Comparison of ENCODE assay signal across 8 cellular contexts in the genomic region with DNA sequence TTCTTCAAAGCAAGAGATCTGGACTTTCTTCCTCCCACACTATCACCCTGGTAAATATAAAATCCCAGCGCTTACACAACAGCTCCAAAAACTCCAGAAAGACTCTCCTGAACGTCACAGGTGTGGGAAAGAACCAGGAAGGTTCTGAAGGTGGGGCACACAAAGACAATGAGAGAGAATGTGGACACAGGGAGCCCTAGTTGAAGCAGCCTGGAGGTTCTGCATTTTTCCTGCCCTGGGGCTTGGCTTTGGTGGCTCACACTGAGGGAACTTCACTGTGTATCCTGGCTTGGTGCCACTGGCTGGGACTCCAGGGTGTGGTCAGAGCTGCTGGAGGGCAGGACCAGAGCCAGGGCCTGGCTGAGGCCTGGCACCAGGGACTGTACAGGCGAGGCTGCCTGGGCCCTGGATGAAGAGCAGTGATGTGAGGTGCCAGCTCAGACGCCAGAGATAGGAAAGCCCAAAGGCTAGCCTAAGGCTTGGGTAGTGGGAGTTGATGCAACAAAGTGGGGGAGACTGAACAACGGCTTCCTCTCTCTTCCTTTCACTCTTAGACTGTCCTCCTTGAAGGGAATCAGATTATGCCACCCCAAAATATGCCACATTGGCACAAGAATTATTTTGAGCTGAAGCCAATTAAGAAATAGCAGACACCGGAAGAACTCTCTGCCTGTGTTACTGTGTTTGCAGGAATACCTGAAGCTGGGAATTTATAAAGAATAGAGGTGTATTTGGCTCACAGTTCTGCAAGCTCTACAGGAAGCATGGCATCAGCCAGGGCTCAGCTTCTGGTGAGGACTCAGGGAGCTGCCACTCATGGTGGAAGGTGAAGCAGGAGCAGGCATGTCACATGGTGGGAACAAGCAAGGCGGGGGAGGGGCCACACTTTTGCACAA.
DNase-seq lines count a peak whose midpoint lies in the region; FAIRE-seq lines count a peak whose summit lies in the region.

No MANE protein-coding gene starts in this region.

- no peak overlapping the region for H3K4me3 ChIP-seq in muscle layer of duodenum (ENCODE audit: low read depth in 1 of 2, low read length in 2 of 2)
- H3K4me3 ChIP-seq in effector memory CD4-positive, alpha-beta T cell (ENCODE audit: insufficient read depth, low read depth, low read length, poor library complexity, severe bottlenecking), result no peak overlapping the region

- no peaks in the 10 kb centered on the region for H3K27me3 ChIP-seq in muscle layer of duodenum (ENCODE audit: low read depth, low read length)
- no peaks in the 10 kb centered on the region for H3K27me3 ChIP-seq in effector memory CD4-positive, alpha-beta T cell (replicated peaks; ENCODE audit: control insufficient read depth, insufficient read depth, low read length, poor library complexity, severe bottlenecking)

- H3K36me3 ChIP-seq in muscle layer of duodenum (ENCODE audit: control insufficient read depth in 1 of 2, insufficient read depth in 2 of 2, low read length in 2 of 2), result no peaks in the 10 kb centered on the region
- no peaks in the 10 kb centered on the region for H3K36me3 ChIP-seq in effector memory CD4-positive, alpha-beta T cell (ENCODE audit: control insufficient read depth, insufficient read depth, low read length)

- FAIRE-seq in RCC 7860 (lab: Jason Lieb, UNC), result peak; percentile 37

- DNase-seq in NCI-H748 (lab: John Stamatoyannopoulos, UW; ENCODE audit: unreplicated experiment) (peak; percentile 56), NCI-H748 treated with DMSO at 0.1 percent for 48 hours (lab: John Stamatoyannopoulos, UW) (no peak), RCC 7860 (ENCODE audit: low spot score) (peak; percentile 41), epidermal melanocyte (ENCODE audit: insufficient read length, low spot score) (peak; percentile 37), NCI-H2107 (lab: John Stamatoyannopoulos, UW) (no peak), NCI-H1105 treated with DMSO at 0.1 percent for 48 hours (lab: John Stamatoyannopoulos, UW) (no peak)
- no peak for DNase-seq in effector memory CD4-positive, alpha-beta T cell

- H3K9me3 ChIP-seq in muscle layer of duodenum (ENCODE audit: control insufficient read depth in 1 of 2, low read length in 2 of 2), result no peaks in the 10 kb centered on the region
- H3K9me3 ChIP-seq in effector memory CD4-positive, alpha-beta T cell (ENCODE audit: control insufficient read depth, low read length), result no peaks in the 10 kb centered on the region

- H3K4me1 ChIP-seq in muscle layer of duodenum (ENCODE audit: control insufficient read depth in 1 of 2, insufficient read depth in 2 of 2, low read length in 2 of 2), result peaks cover 4 to 12% of the 10 kb centered on the region in 2 donors
- peaks cover 8% of the 10 kb centered on the region for H3K4me1 ChIP-seq in effector memory CD4-positive, alpha-beta T cell (ENCODE audit: control insufficient read depth, insufficient read depth, low read length, poor library complexity, severe bottlenecking)

- H3K27ac ChIP-seq in muscle layer of duodenum (ENCODE audit: low read length), result peak overlapping the region; percentile 49
- H3K27ac ChIP-seq in effector memory CD4-positive, alpha-beta T cell (ENCODE audit: insufficient read depth, low read length, poor library complexity, severe bottlenecking), result no peak overlapping the region

Comparison
In these comparisons a context has a peak if more than half of its experiments do, and no peak if none do; other contexts are left out.
1. DNase-seq: peak in NCI-H748 (single experiment), RCC 7860 (single experiment) and epidermal melanocyte (single experiment); none in NCI-H748 treated with DMSO at 0.1 percent for 48 hours (single experiment), NCI-H2107 (single experiment), NCI-H1105 treated with DMSO at 0.1 percent for 48 hours (single experiment) and effector memory CD4-positive, alpha-beta T cell (0 of 3).